Comparison of ENCODE assay signal across 11 cellular contexts in the genomic region with DNA sequence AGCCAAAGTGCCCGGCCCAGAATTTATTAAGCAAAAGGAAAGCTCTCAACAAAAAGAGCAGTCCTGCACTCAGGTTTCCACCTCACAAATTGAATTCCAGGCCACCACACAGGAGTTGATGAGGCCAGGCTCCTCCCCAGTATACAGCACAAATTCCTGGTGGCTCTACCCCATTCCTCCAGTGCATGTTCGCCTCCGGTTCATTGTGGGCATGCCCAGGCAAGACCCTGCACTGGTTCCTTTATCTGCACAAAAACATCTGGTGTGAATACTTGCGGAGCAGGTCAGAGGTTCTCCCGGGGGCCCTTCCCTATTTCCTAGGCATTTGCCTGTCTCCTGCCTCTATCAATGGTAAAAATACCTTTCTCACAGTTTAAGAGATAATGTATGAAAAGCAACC.
DNase-seq lines count a peak whose midpoint lies in the region; ATAC-seq, FAIRE-seq and TF ChIP-seq lines count a peak whose summit lies in the region.
"Had no signal": no experiment of that assay in that cellular context is flagged by ENCODE, and none has a peak within 500 bp of the region (broad histone marks: within the 10 kb centered on the region; RNA-seq: fewer than 3 reads in every experiment).

No MANE protein-coding gene starts in this region.

- WGBS in body of pancreas, 2 donors: 26 to 33% methylated on average over 5 of the region's 5 CpGs

- H3K4me3 ChIP-seq in body of pancreas: no peak overlapping the region
- H3K4me3 ChIP-seq in iPS-20b (ENCODE audit: low read length): no peak overlapping the region
- H3K4me3 ChIP-seq in CD8-positive, alpha-beta memory T cell (ENCODE audit: low read length): no peak overlapping the region
- H3K4me3 ChIP-seq: BLaER1 treated with 17β-estradiol and CSF1 and Interleukin-3, amounts not matched to agents 10 nM and 100 nM had no signal

- H3K4me3 Mint-ChIP-seq in CD8-positive, alpha-beta memory T cell: no peak overlapping the region
- H3K4me3 Mint-ChIP-seq: activated T-cell treated with anti-CD3 and anti-CD28 coated beads, Interleukin-2, amount 50 U/mL, for 4 hours; naive thymus-derived CD4-positive, alpha-beta T cell had no signal

- no peak overlapping the region for H3K27ac Mint-ChIP-seq in CD8-positive, alpha-beta memory T cell
- H3K27ac Mint-ChIP-seq: naive thymus-derived CD4-positive, alpha-beta T cell had no signal

- H3K27ac ChIP-seq in body of pancreas: peak overlapping the region in 2 of 4 donors; percentile 50 to 61
- no peak overlapping the region for H3K27ac ChIP-seq in iPS-20b (ENCODE audit: low read length)
- H3K27ac ChIP-seq in CD8-positive, alpha-beta memory T cell (ENCODE audit: low read depth, low read length): no peak overlapping the region
- H3K27ac ChIP-seq: BLaER1 treated with 17β-estradiol and CSF1 and Interleukin-3, amounts not matched to agents 10 nM and 100 nM had no signal

- CTCF ChIA-PET in CD8-positive, alpha-beta memory T cell (lab: Charles Lee): no interaction called here

- H3K36me3 ChIP-seq in body of pancreas (replicated peaks in 1 of 2; ENCODE audit: insufficient read depth in 1 of 2, low read depth in 2 of 2): no peaks in the 10 kb centered on the region
- H3K36me3 ChIP-seq in iPS-20b (ENCODE audit: insufficient read depth, low read depth, low read length): no peaks in the 10 kb centered on the region
- no peaks in the 10 kb centered on the region for H3K36me3 ChIP-seq in CD8-positive, alpha-beta memory T cell (ENCODE audit: insufficient read depth, low read length)
- H3K36me3 ChIP-seq: BLaER1 treated with 17β-estradiol and CSF1 and Interleukin-3, amounts not matched to agents 10 nM and 100 nM had no signal

- ATAC-seq in body of pancreas: peak; percentile 55
- ATAC-seq in GM21390 (IDR thresholded peaks at IDR 0.05; ENCODE audit: unreplicated experiment): no peak
- ATAC-seq: activated T-cell treated with anti-CD3 and anti-CD28 coated beads, Interleukin-2, amount 50 U/mL, for 4 hours; naive thymus-derived CD4-positive, alpha-beta T cell had no signal

- DNase-seq in AG08395 (ENCODE audit: low spot score) (peak; percentile 1), HTR-8/SVneo (ENCODE audit: insufficient read length, low spot score) (peak; percentile 49), body of pancreas (peak in 1 of 4 donors; percentile 8), NCI-H2227 treated with DMSO at 0.1 percent for 48 hours (lab: John Stamatoyannopoulos, UW) (no peak), cerebellum (ENCODE audit: low spot score) (no peak)
- DNase-seq in CD8-positive, alpha-beta memory T cell: no peak
- DNase-seq: activated T-cell treated with anti-CD3 and anti-CD28 coated beads, Interleukin-2, amount 50 U/mL, for 4 hours; naive thymus-derived CD4-positive, alpha-beta T cell had no signal

- H3K4me1 ChIP-seq in body of pancreas: peaks cover 20% of the 10 kb centered on the region
- no peaks in the 10 kb centered on the region; the same call in none of the 2 replicates for H3K4me1 ChIP-seq in iPS-20b (ENCODE audit: insufficient read depth, low read length)
- no peaks in the 10 kb centered on the region for H3K4me1 ChIP-seq in CD8-positive, alpha-beta memory T cell (ENCODE audit: insufficient read depth, low read length)
- H3K4me1 ChIP-seq: BLaER1 treated with 17β-estradiol and CSF1 and Interleukin-3, amounts not matched to agents 10 nM and 100 nM had no signal

- peaks cover 0 to 8% (median 3%) of the 10 kb centered on the region in 5 donors for H3K9me3 Mint-ChIP-seq in CD8-positive, alpha-beta memory T cell
- H3K9me3 Mint-ChIP-seq: activated T-cell treated with anti-CD3 and anti-CD28 coated beads, Interleukin-2, amount 50 U/mL, for 4 hours had no signal

- no peaks in the 10 kb centered on the region for H3K36me3 Mint-ChIP-seq in CD8-positive, alpha-beta memory T cell
- H3K36me3 Mint-ChIP-seq: naive thymus-derived CD4-positive, alpha-beta T cell had no signal

- no peaks in the 10 kb centered on the region for H3K9me3 ChIP-seq in body of pancreas
- no peaks in the 10 kb centered on the region for H3K9me3 ChIP-seq in iPS-20b (ENCODE audit: insufficient read depth, low read depth, low read length)
- no peaks in the 10 kb centered on the region for H3K9me3 ChIP-seq in CD8-positive, alpha-beta memory T cell (ENCODE audit: low read length)
- H3K9me3 ChIP-seq: BLaER1 treated with 17β-estradiol and CSF1 and Interleukin-3, amounts not matched to agents 10 nM and 100 nM had no signal

- H3K27me3 Mint-ChIP-seq in CD8-positive, alpha-beta memory T cell: no peaks in the 10 kb centered on the region
- H3K27me3 Mint-ChIP-seq: naive thymus-derived CD4-positive, alpha-beta T cell had no signal

- POLR2A ChIA-PET in CD8-positive, alpha-beta memory T cell (lab: Charles Lee): no interaction called here

- H3K27me3 ChIP-seq in body of pancreas (no peaks in the 10 kb centered on the region), iPS-20b (ENCODE audit: insufficient read depth, low read length) (no peaks in the 10 kb centered on the region)
- no peaks in the 10 kb centered on the region for H3K27me3 ChIP-seq in CD8-positive, alpha-beta memory T cell (ENCODE audit: insufficient read depth, low read length, poor library complexity, severe bottlenecking)
- H3K27me3 ChIP-seq: BLaER1 treated with 17β-estradiol and CSF1 and Interleukin-3, amounts not matched to agents 10 nM and 100 nM had no signal

- TF ChIP-seq CTCF in body of pancreas (IDR thresholded peaks at IDR 0.05): no peak

- no peaks in the 10 kb centered on the region for H3K4me1 Mint-ChIP-seq in CD8-positive, alpha-beta memory T cell
- H3K4me1 Mint-ChIP-seq: naive thymus-derived CD4-positive, alpha-beta T cell had no signal

- peak; percentile 87 for FAIRE-seq in HTR-8/SVneo (lab: Jason Lieb, UNC)

- peak overlapping the region; percentile 41 for H3K9ac ChIP-seq in iPS-20b (ENCODE audit: low read depth, low read length)
- H3K9ac ChIP-seq: BLaER1 treated with 17β-estradiol and CSF1 and Interleukin-3, amounts not matched to agents 10 nM and 100 nM had no signal

- no peak for TF ChIP-seq POLR2A in body of pancreas (IDR thresholded peaks at IDR 0.05)

- intact Hi-C loops in body of pancreas (cut with DNase I): no loop called here

Comparison
In these comparisons a context has a peak if more than half of its experiments do, and no peak if none do; other contexts are left out.
1. DNase-seq: peak in AG08395 (single experiment) and HTR-8/SVneo (single experiment); none in NCI-H2227 treated with DMSO at 0.1 percent for 48 hours (single experiment), CD8-positive, alpha-beta memory T cell (0 of 5) and cerebellum (single experiment).